In the genomic region with DNA sequence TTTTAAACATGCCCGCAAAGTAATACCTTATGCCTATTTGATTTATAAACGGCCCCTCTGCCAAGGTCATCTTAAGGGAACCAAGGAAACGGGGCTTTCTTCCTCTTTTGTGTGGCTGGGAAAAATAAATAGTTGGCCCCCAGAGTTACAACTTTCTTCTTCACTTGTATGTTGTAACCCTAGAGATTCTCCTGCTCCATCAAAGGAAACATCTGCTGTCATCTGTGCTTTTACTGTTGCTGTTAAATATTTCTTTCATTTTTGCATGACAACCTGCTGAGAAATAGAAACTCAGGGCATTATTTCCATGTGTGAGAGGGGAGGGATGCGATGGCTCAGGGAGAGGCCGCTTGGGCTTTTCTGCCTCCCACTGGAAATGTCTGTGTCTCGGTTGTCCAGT, we compare ENCODE assay signal across 12 cellular contexts. TPM values are rescaled to one million over a fixed set of nuclear protein-coding genes. Genes with fewer than 3 reads are reported as not detected.
A peak's percentile ranks its signal among the peaks of the same experiment; 100 is the strongest.
DNase-seq lines count a peak whose midpoint lies in the region; ATAC-seq, FAIRE-seq and TF ChIP-seq lines count a peak whose summit lies in the region.
"Had no signal": no experiment of that assay in that cellular context is flagged by ENCODE, and none has a peak within 500 bp of the region (broad histone marks: within the 10 kb centered on the region; RNA-seq: fewer than 3 reads in every experiment).

No MANE protein-coding gene starts in this region.

- FAIRE-seq in HepG2 (lab: Jason Lieb, UNC): no peak

- TF ChIP-seq POLR2A in HepG2 (IDR thresholded peaks at IDR 0.05; ENCODE audit: insufficient read depth in 1 of 2, low read depth in 2 of 2, low read length in 2 of 2): no peak

- no peak for TF ChIP-seq CTCF in HepG2 (CRISPR knock-in tag; IDR thresholded peaks at IDR 0.05)

- H3K9me3 ChIP-seq in HUES6 (ENCODE audit: control insufficient read depth, insufficient read depth, low read depth, low read length): no peaks in the 10 kb centered on the region
- H3K9me3 ChIP-seq in adipocyte (ENCODE audit: control insufficient read depth, low read length): no peaks in the 10 kb centered on the region
- no peaks in the 10 kb centered on the region for H3K9me3 ChIP-seq in HepG2 (ENCODE audit: low read length)
- H3K9me3 ChIP-seq in stomach smooth muscle (ENCODE audit: control insufficient read depth in 2 of 2, low read length in 2 of 2): no peaks in the 10 kb centered on the region
- H3K9me3 ChIP-seq: ascending aorta, thyroid gland had no signal

- no peak for ATAC-seq in HepG2
- no peak for ATAC-seq in HG03442 (IDR thresholded peaks at IDR 0.05; ENCODE audit: unreplicated experiment)
- no peak for ATAC-seq in HG02642 (IDR thresholded peaks at IDR 0.05; ENCODE audit: poor library complexity, unreplicated experiment)

- intact Hi-C loops in HepG2 (cut with micrococcal nuclease; ENCODE audit: unreplicated experiment): loop anchor here (1.0 kb wide), 1 partner anchor 9 kb away; no protein-coding TSS in a partner anchor

- no peak for TF ChIP-seq RAD21 in HepG2 (CRISPR knock-in tag; IDR thresholded peaks at IDR 0.05)

- POLR2A ChIA-PET in HepG2 (lab: Yijun Ruan, JAX): interaction anchor here (1.8 to 4.0 kb wide), 3 partner anchors 9 to 22 kb away, joined by 8 to 36 read pairs (median 23); a partner anchor contains a TSS

- no peak for DNase-seq in adipocyte (ENCODE audit: low read depth)
- DNase-seq in HepG2 (ENCODE audit: low spot score): no peak
- no peak for DNase-seq in activated effector memory CD4-positive, alpha-beta T cell treated with anti-CD3 and anti-CD28 coated beads, Interleukin-2, amount 50 U/mL, for 16 hours
- no peak for DNase-seq in NCI-H2227 (lab: John Stamatoyannopoulos, UW; ENCODE audit: unreplicated experiment)
- DNase-seq: retina, SHP77 had no signal

- H2AFZ ChIP-seq in HepG2 (ENCODE audit: low read length): no peak overlapping the region

- TF ChIP-seq EP300 in HepG2 (IDR thresholded peaks at IDR 0.05; ENCODE audit: low read depth in 2 of 2, low read length in 2 of 2) (no peak), HepG2 (CRISPR knock-in tag; IDR thresholded peaks at IDR 0.05; ENCODE audit: borderline replicate concordance) (no peak)

- BruUV-seq in HepG2 (replicated peaks; lab: Mats Ljungman, UMichigan): TSS peak; percentile 33

- H3K4me1 ChIP-seq in HUES6 (ENCODE audit: control insufficient read depth, insufficient read depth, low read length) (peaks cover 5% of the 10 kb centered on the region; the same call in 1 of the 2 replicates), adipocyte (ENCODE audit: control insufficient read depth, insufficient read depth, low read length) (peaks cover 71% of the 10 kb centered on the region), HepG2 (ENCODE audit: insufficient read depth, low read length) (peaks cover 45% of the 10 kb centered on the region), stomach smooth muscle (ENCODE audit: control insufficient read depth, insufficient read depth, low read length) (peaks cover 74% of the 10 kb centered on the region)

- H3K27me3 ChIP-seq in HUES6 (ENCODE audit: control insufficient read depth, insufficient read depth, low read length): no peaks in the 10 kb centered on the region
- no peaks in the 10 kb centered on the region for H3K27me3 ChIP-seq in adipocyte (replicated peaks; ENCODE audit: control insufficient read depth, insufficient read depth, low read length)
- H3K27me3 ChIP-seq in HepG2 (ENCODE audit: control insufficient read depth in 1 of 2, insufficient read depth in 2 of 2, low read length in 2 of 2): no peaks in the 10 kb centered on the region
- H3K27me3 ChIP-seq in stomach smooth muscle (ENCODE audit: control insufficient read depth in 1 of 2, insufficient read depth in 2 of 2, low read length in 2 of 2): no peaks in the 10 kb centered on the region
- H3K27me3 ChIP-seq: ascending aorta, thyroid gland had no signal

- H3K36me3 ChIP-seq in HUES6 (ENCODE audit: control insufficient read depth, insufficient read depth, low read length): peaks cover 91% of the 10 kb centered on the region
- peaks cover 12% of the 10 kb centered on the region for H3K36me3 ChIP-seq in adipocyte (ENCODE audit: control insufficient read depth, insufficient read depth, low read length, severe bottlenecking)
- peaks cover 12 to 38% of the 10 kb centered on the region in 2 experiments for H3K36me3 ChIP-seq in HepG2 (replicated peaks in 1 of 2; ENCODE audit: control insufficient read depth in 1 of 2, insufficient read depth in 2 of 2, low read length in 2 of 2)
- H3K36me3 ChIP-seq in stomach smooth muscle (ENCODE audit: control insufficient read depth in 2 of 2, insufficient read depth in 2 of 2, low read length in 2 of 2): peaks cover 3 to 5% of the 10 kb centered on the region in 2 donors
- H3K36me3 ChIP-seq: thyroid gland had no signal

- CTCF ChIA-PET in HepG2 (lab: Yijun Ruan, JAX; ENCODE audit: low intra/inter-chr PET ratio, low total read pairs): no interaction called here

- H3K9ac ChIP-seq in HUES6 (ENCODE audit: low read length): peak overlapping the region; percentile 13
- H3K9ac ChIP-seq in adipocyte (ENCODE audit: low read length): peak overlapping the region; percentile 78
- H3K9ac ChIP-seq in HepG2 (ENCODE audit: insufficient read depth, low read depth, low read length): peak overlapping the region; percentile 40; the same call in 1 of the 2 replicates
- H3K9ac ChIP-seq in stomach smooth muscle (ENCODE audit: low read length in 2 of 2): peak overlapping the region; percentile 63 to 72

- WGBS in HepG2 (ENCODE audit: low lambda C conversion rate): 85% methylated on average over 6 of the region's 6 CpGs

- in situ Hi-C loops in HepG2 (cut with HindIII; ENCODE audit: extremely low pct_ligation_motif_present, low pct_unique_long_range_greater_than_20kb): no loop called here

- H3K27ac ChIP-seq in HUES6 (ENCODE audit: low read depth, low read length) (no peak overlapping the region), HepG2 (ENCODE audit: extremely low read length, insufficient read depth, low read length) (peak overlapping the region; percentile 54), stomach smooth muscle (ENCODE audit: low read length) (peak overlapping the region; percentile 97)
- H3K27ac ChIP-seq: ascending aorta had no signal

- H3K4me3 ChIP-seq in HUES6 (ENCODE audit: low read depth, low read length): no peak overlapping the region
- H3K4me3 ChIP-seq in adipocyte (ENCODE audit: low read length): peak overlapping the region; percentile 68
- H3K4me3 ChIP-seq in HepG2 (replicated peaks in 1 of 3; ENCODE audit: insufficient read depth in 1 of 3, low read depth in 2 of 3, low read length in 3 of 3): no peak overlapping the region
- no peak overlapping the region for H3K4me3 ChIP-seq in stomach smooth muscle (ENCODE audit: low read length in 2 of 2)
- H3K4me3 ChIP-seq: ascending aorta, thyroid gland had no signal

- H3K79me2 ChIP-seq in HepG2 (ENCODE audit: insufficient read depth, low read length): no peaks in the 10 kb centered on the region

- H3K4me2 ChIP-seq in HepG2 (ENCODE audit: low read depth, low read length): no peak overlapping the region

- no peaks in the 10 kb centered on the region for H4K20me1 ChIP-seq in HepG2 (ENCODE audit: insufficient read depth, low read length)

RNA-seq across cellular contexts. Expression of a gene that starts 21.8 kb away (rescaled TPM):
- 2.5 and 7.1 TPM in 2 replicates for total RNA-seq in HepG2 (2016; rRNA removed; fragmentation: Illumina TruSeq; extraction: Trizol)
- 5.9 and 6.4 TPM in 2 replicates for total RNA-seq in HepG2 (2016; cell fraction: cytosol; rRNA removed; fragmentation: Illumina TruSeq; extraction: Trizol; ENCODE audit: low read depth)
- 4.5 and 5.9 TPM in 2 replicates for total RNA-seq in HepG2 (2016; cell fraction: insoluble cytoplasmic fraction; rRNA removed; fragmentation: Illumina TruSeq; extraction: Trizol)
- total RNA-seq in HepG2 (2016; cell fraction: membrane; rRNA removed; fragmentation: Illumina TruSeq; extraction: Trizol): 10.1 and 10.2 TPM in 2 replicates
- total RNA-seq in HepG2 (2016; cell fraction: nucleus; rRNA removed; fragmentation: Illumina TruSeq; extraction: Trizol): 4.2 and 5.2 TPM in 2 replicates
- 2.3 and 4.2 TPM in 2 replicates for polyA plus RNA-seq in HepG2 (2011; rRNA removed)
- polyA plus RNA-seq in HepG2 (2011; cell fraction: cytosol; rRNA removed): 1.4 and 1.9 TPM in 2 replicates
- polyA plus RNA-seq in HepG2 (2011; cell fraction: nucleus; rRNA removed): 8.3 and 9.7 TPM in 2 replicates
- polyA plus RNA-seq in HepG2 (2012): 3.4 and 7.2 TPM in 2 replicates
- 2.1 and 2.6 TPM in 2 replicates for polyA plus RNA-seq in HepG2 (2016; cell fraction: cytosol; fragmentation: Illumina TruSeq; extraction: Trizol; ENCODE audit: low read depth)
- polyA plus RNA-seq in HepG2 (2016; cell fraction: insoluble cytoplasmic fraction; fragmentation: Illumina TruSeq; extraction: Trizol; ENCODE audit: low read depth): 3.3 and 4.5 TPM in 2 replicates
- polyA plus RNA-seq in HepG2 (2016; cell fraction: membrane; fragmentation: Illumina TruSeq; extraction: Trizol; ENCODE audit: low read depth): 4.0 TPM in 2 replicates
- polyA plus RNA-seq in HepG2 (2016; cell fraction: nucleus; fragmentation: Illumina TruSeq; extraction: Trizol; ENCODE audit: insufficient read depth, low read depth): 5.6 and 6.7 TPM in 2 replicates
- polyA minus RNA-seq in HepG2 (2011; rRNA and poly(A)+ RNA removed; ENCODE audit: low replicate concordance): 29.3 and 50.7 TPM in 2 replicates
- 3.2 and 5.1 TPM in 2 replicates for polyA minus RNA-seq in HepG2 (2011; cell fraction: cytosol; rRNA and poly(A)+ RNA removed)
- 15.8 and 18.4 TPM in 2 replicates for polyA minus RNA-seq in HepG2 (2011; cell fraction: nucleus; rRNA and poly(A)+ RNA removed)

RNA-seq across cellular contexts. Expression of a gene that starts 31.1 kb away (rescaled TPM):
- 10.7 and 15.6 TPM in 2 replicates for total RNA-seq in HepG2 (2016; rRNA removed; fragmentation: Illumina TruSeq; extraction: Trizol)
- total RNA-seq in HepG2 (2016; cell fraction: cytosol; rRNA removed; fragmentation: Illumina TruSeq; extraction: Trizol; ENCODE audit: low read depth): 2.7 and 3.5 TPM in 2 replicates
- 13.9 and 14.3 TPM in 2 replicates for total RNA-seq in HepG2 (2016; cell fraction: insoluble cytoplasmic fraction; rRNA removed; fragmentation: Illumina TruSeq; extraction: Trizol)
- total RNA-seq in HepG2 (2016; cell fraction: membrane; rRNA removed; fragmentation: Illumina TruSeq; extraction: Trizol): 3.6 and 4.5 TPM in 2 replicates
- 17.7 and 18.6 TPM in 2 replicates for total RNA-seq in HepG2 (2016; cell fraction: nucleus; rRNA removed; fragmentation: Illumina TruSeq; extraction: Trizol)
- polyA plus RNA-seq in HepG2 (2011; rRNA removed): 9.1 and 9.7 TPM in 2 replicates
- polyA plus RNA-seq in HepG2 (2011; cell fraction: cytosol; rRNA removed): 6.3 and 8.1 TPM in 2 replicates
- 8.7 and 12.1 TPM in 2 replicates for polyA plus RNA-seq in HepG2 (2011; cell fraction: nucleus; rRNA removed)
- polyA plus RNA-seq in HepG2 (2012): 3.3 and 4.8 TPM in 2 replicates
- 0.57 and 0.88 TPM in 2 replicates for polyA plus RNA-seq in HepG2 (2016; cell fraction: cytosol; fragmentation: Illumina TruSeq; extraction: Trizol; ENCODE audit: low read depth)
- 18.2 and 18.8 TPM in 2 replicates for polyA plus RNA-seq in HepG2 (2016; cell fraction: insoluble cytoplasmic fraction; fragmentation: Illumina TruSeq; extraction: Trizol; ENCODE audit: low read depth)
- polyA plus RNA-seq in HepG2 (2016; cell fraction: membrane; fragmentation: Illumina TruSeq; extraction: Trizol; ENCODE audit: low read depth): 2.6 and 3.0 TPM in 2 replicates
- polyA plus RNA-seq in HepG2 (2016; cell fraction: nucleus; fragmentation: Illumina TruSeq; extraction: Trizol; ENCODE audit: insufficient read depth, low read depth): 21.9 and 25.4 TPM in 2 replicates
- 19.5 and 152 TPM in 2 replicates for polyA minus RNA-seq in HepG2 (2011; rRNA and poly(A)+ RNA removed; ENCODE audit: low replicate concordance)
- 3.6 and 4.1 TPM in 2 replicates for polyA minus RNA-seq in HepG2 (2011; cell fraction: cytosol; rRNA and poly(A)+ RNA removed)
- polyA minus RNA-seq in HepG2 (2011; cell fraction: nucleus; rRNA and poly(A)+ RNA removed): 11.4 and 14.9 TPM in 2 replicates

RNA-seq across cellular contexts. Expression of a gene that starts 40.8 kb away (rescaled TPM):
- total RNA-seq in HepG2 (2016; rRNA removed; fragmentation: Illumina TruSeq; extraction: Trizol): 30.4 and 31.0 TPM in 2 replicates
- total RNA-seq in HepG2 (2016; cell fraction: cytosol; rRNA removed; fragmentation: Illumina TruSeq; extraction: Trizol; ENCODE audit: low read depth): 6.9 and 8.6 TPM in 2 replicates
- 30.2 and 32.5 TPM in 2 replicates for total RNA-seq in HepG2 (2016; cell fraction: insoluble cytoplasmic fraction; rRNA removed; fragmentation: Illumina TruSeq; extraction: Trizol)
- total RNA-seq in HepG2 (2016; cell fraction: membrane; rRNA removed; fragmentation: Illumina TruSeq; extraction: Trizol): 14.1 and 16.7 TPM in 2 replicates
- 22.1 and 26.8 TPM in 2 replicates for total RNA-seq in HepG2 (2016; cell fraction: nucleus; rRNA removed; fragmentation: Illumina TruSeq; extraction: Trizol)
- 20.4 and 21.0 TPM in 2 replicates for polyA plus RNA-seq in HepG2 (2011; rRNA removed)
- 18.8 and 20.8 TPM in 2 replicates for polyA plus RNA-seq in HepG2 (2011; cell fraction: cytosol; rRNA removed)
- 70.3 and 70.7 TPM in 2 replicates for polyA plus RNA-seq in HepG2 (2011; cell fraction: nucleus; rRNA removed)
- 24.2 and 26.4 TPM in 2 replicates for polyA plus RNA-seq in HepG2 (2012)
- 3.8 and 3.9 TPM in 2 replicates for polyA plus RNA-seq in HepG2 (2016; cell fraction: cytosol; fragmentation: Illumina TruSeq; extraction: Trizol; ENCODE audit: low read depth)
- polyA plus RNA-seq in HepG2 (2016; cell fraction: insoluble cytoplasmic fraction; fragmentation: Illumina TruSeq; extraction: Trizol; ENCODE audit: low read depth): 40.7 and 49.0 TPM in 2 replicates
- 9.5 and 10.0 TPM in 2 replicates for polyA plus RNA-seq in HepG2 (2016; cell fraction: membrane; fragmentation: Illumina TruSeq; extraction: Trizol; ENCODE audit: low read depth)
- polyA plus RNA-seq in HepG2 (2016; cell fraction: nucleus; fragmentation: Illumina TruSeq; extraction: Trizol; ENCODE audit: insufficient read depth, low read depth): 56.7 and 57.4 TPM in 2 replicates
- 48.9 and 49.9 TPM in 2 replicates for polyA minus RNA-seq in HepG2 (2011; rRNA and poly(A)+ RNA removed; ENCODE audit: low replicate concordance)
- 18.2 and 18.4 TPM in 2 replicates for polyA minus RNA-seq in HepG2 (2011; cell fraction: cytosol; rRNA and poly(A)+ RNA removed)
- polyA minus RNA-seq in HepG2 (2011; cell fraction: nucleus; rRNA and poly(A)+ RNA removed): 31.2 and 43.3 TPM in 2 replicates

Comparison
In these comparisons a context has a peak if more than half of its experiments do, and no peak if none do; other contexts are left out.
1. H3K9ac ChIP-seq: peak in every context shown above with its lines; median percentile 78 in adipocyte; 68 in stomach smooth muscle; 40 in HepG2; 13 in HUES6.